In the genomic region with DNA sequence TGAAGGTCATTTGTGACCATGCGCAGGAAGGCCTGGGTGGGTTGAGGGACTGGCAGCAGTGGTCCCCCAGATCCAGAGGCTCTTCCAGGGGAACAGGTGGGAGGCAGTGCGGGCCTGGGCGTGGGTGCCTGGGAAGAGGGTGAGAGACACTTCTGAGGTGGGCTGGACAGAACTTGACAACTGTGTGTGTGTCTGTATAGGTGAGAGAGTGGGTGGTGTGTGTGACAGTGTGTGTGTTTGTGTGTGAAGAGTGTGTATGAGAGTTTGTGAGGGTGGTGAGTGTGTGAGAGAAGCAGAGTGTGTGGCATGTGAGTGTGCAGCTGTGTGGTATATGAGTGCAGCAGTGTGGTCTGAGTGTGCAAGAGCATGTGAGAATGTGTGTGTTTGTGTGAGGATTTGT, we compare ENCODE assay signal across 1 cellular context.
TF ChIP-seq lines count a peak whose summit lies in the region.

No MANE protein-coding gene starts in this region.

TF ChIP-seq in HEK293, 187 proteins besides CTCF, POLR2A, EP300 and RAD21 (continued from another document):
- TF ChIP-seq, protein P1, sequence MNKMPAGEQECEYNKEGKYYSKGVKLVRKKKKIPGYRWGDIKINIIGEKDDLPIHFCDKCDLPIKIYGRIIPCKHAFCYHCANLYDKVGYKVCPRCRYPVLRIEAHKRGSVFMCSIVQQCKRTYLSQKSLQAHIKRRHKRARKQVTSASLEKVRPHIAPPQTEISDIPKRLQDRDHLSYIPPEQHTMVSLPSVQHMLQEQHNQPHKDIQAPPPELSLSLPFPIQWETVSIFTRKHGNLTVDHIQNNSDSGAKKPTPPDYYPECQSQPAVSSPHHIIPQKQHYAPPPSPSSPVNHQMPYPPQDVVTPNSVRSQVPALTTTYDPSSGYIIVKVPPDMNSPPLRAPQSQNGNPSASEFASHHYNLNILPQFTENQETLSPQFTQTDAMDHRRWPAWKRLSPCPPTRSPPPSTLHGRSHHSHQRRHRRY (tag by site-specific recombination; IDR thresholded peaks at IDR 0.05) = no peak
- TF ChIP-seq ZNF621 (tag by site-specific recombination; IDR thresholded peaks at IDR 0.05) (peak; percentile 68; the same call in 1 of the 2 replicates), ZNF777 (tag by site-specific recombination; IDR thresholded peaks at IDR 0.05; ENCODE audit: borderline replicate concordance) (no peak), ZFHX2 (tag by site-specific recombination; conservative IDR thresholded peaks at IDR 0.05) (peak; percentile 86), SCRT1 (tag by site-specific recombination; IDR thresholded peaks at IDR 0.05; ENCODE audit: borderline replicate concordance) (no peak), EGR2 (tag by site-specific recombination; IDR thresholded peaks at IDR 0.05; ENCODE audit: low read depth) (peak; percentile 87), ZNF433 (tag by site-specific recombination; IDR thresholded peaks at IDR 0.05; ENCODE audit: low read depth) (no peak), ZNF37A (tag by site-specific recombination; IDR thresholded peaks at IDR 0.05) (no peak), SALL2 (tag by site-specific recombination; IDR thresholded peaks at IDR 0.05; ENCODE audit: borderline replicate concordance) (no peak)
- TF ChIP-seq, protein P2, sequence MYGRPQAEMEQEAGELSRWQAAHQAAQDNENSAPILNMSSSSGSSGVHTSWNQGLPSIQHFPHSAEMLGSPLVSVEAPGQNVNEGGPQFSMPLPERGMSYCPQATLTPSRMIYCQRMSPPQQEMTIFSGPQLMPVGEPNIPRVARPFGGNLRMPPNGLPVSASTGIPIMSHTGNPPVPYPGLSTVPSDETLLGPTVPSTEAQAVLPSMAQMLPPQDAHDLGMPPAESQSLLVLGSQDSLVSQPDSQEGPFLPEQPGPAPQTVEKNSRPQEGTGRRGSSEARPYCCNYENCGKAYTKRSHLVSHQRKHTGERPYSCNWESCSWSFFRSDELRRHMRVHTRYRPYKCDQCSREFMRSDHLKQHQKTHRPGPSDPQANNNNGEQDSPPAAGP (tag by site-specific recombination; IDR thresholded peaks at IDR 0.05) = no peak
- TF ChIP-seq, protein P3, sequence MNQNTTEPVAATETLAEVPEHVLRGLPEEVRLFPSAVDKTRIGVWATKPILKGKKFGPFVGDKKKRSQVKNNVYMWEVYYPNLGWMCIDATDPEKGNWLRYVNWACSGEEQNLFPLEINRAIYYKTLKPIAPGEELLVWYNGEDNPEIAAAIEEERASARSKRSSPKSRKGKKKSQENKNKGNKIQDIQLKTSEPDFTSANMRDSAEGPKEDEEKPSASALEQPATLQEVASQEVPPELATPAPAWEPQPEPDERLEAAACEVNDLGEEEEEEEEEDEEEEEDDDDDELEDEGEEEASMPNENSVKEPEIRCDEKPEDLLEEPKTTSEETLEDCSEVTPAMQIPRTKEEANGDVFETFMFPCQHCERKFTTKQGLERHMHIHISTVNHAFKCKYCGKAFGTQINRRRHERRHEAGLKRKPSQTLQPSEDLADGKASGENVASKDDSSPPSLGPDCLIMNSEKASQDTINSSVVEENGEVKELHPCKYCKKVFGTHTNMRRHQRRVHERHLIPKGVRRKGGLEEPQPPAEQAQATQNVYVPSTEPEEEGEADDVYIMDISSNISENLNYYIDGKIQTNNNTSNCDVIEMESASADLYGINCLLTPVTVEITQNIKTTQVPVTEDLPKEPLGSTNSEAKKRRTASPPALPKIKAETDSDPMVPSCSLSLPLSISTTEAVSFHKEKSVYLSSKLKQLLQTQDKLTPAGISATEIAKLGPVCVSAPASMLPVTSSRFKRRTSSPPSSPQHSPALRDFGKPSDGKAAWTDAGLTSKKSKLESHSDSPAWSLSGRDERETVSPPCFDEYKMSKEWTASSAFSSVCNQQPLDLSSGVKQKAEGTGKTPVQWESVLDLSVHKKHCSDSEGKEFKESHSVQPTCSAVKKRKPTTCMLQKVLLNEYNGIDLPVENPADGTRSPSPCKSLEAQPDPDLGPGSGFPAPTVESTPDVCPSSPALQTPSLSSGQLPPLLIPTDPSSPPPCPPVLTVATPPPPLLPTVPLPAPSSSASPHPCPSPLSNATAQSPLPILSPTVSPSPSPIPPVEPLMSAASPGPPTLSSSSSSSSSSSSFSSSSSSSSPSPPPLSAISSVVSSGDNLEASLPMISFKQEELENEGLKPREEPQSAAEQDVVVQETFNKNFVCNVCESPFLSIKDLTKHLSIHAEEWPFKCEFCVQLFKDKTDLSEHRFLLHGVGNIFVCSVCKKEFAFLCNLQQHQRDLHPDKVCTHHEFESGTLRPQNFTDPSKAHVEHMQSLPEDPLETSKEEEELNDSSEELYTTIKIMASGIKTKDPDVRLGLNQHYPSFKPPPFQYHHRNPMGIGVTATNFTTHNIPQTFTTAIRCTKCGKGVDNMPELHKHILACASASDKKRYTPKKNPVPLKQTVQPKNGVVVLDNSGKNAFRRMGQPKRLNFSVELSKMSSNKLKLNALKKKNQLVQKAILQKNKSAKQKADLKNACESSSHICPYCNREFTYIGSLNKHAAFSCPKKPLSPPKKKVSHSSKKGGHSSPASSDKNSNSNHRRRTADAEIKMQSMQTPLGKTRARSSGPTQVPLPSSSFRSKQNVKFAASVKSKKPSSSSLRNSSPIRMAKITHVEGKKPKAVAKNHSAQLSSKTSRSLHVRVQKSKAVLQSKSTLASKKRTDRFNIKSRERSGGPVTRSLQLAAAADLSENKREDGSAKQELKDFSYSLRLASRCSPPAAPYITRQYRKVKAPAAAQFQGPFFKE (tag by site-specific recombination; IDR thresholded peaks at IDR 0.05; ENCODE audit: borderline replicate concordance) = no peak
- TF ChIP-seq, protein P4, sequence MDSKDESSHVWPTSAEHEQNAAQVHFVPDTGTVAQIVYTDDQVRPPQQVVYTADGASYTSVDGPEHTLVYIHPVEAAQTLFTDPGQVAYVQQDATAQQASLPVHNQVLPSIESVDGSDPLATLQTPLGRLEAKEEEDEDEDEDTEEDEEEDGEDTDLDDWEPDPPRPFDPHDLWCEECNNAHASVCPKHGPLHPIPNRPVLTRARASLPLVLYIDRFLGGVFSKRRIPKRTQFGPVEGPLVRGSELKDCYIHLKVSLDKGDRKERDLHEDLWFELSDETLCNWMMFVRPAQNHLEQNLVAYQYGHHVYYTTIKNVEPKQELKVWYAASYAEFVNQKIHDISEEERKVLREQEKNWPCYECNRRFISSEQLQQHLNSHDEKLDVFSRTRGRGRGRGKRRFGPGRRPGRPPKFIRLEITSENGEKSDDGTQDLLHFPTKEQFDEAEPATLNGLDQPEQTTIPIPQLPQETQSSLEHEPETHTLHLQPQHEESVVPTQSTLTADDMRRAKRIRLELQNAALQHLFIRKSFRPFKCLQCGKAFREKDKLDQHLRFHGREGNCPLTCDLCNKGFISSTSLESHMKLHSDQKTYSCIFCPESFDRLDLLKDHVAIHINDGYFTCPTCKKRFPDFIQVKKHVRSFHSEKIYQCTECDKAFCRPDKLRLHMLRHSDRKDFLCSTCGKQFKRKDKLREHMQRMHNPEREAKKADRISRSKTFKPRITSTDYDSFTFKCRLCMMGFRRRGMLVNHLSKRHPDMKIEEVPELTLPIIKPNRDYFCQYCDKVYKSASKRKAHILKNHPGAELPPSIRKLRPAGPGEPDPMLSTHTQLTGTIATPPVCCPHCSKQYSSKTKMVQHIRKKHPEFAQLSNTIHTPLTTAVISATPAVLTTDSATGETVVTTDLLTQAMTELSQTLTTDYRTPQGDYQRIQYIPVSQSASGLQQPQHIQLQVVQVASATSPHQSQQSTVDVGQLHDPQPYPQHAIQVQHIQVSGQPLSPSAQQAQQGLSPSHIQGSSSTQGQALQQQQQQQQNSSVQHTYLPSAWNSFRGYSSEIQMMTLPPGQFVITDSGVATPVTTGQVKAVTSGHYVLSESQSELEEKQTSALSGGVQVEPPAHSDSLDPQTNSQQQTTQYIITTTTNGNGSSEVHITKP (tag by site-specific recombination; IDR thresholded peaks at IDR 0.05) = no peak
